In genomic region chr2:62406573-62407043, GRCh38 we compare ENCODE assay signal across 14 cellular contexts.
DNase-seq lines count a peak whose midpoint lies in the region; ATAC-seq and TF ChIP-seq lines count a peak whose summit lies in the region.
"Had no signal": no experiment of that assay in that cellular context is flagged by ENCODE, and none has a peak within 500 bp of the region (broad histone marks: within the 10 kb centered on the region; RNA-seq: fewer than 3 reads in every experiment).

No MANE protein-coding gene starts in this region.

- H3K9me3 ChIP-seq in psoas muscle: no peaks in the 10 kb centered on the region
- H3K9me3 ChIP-seq: pancreas had no signal

- ATAC-seq in GM19324 (IDR thresholded peaks at IDR 0.05; ENCODE audit: low FRiP score, unreplicated experiment): peak; percentile 60
- ATAC-seq in HG03196 (IDR thresholded peaks at IDR 0.05; ENCODE audit: unreplicated experiment): peak; percentile 60
- no peak for ATAC-seq in HG03521 (IDR thresholded peaks at IDR 0.05; ENCODE audit: unreplicated experiment)
- ATAC-seq in psoas muscle: no peak

- H3K4me3 ChIP-seq in psoas muscle: no peak overlapping the region
- H3K4me3 ChIP-seq: pancreas had no signal

- POLR2A ChIA-PET in GM10248 (lab: Yijun Ruan, JAX): no interaction called here

- 75 to 76% (median 75%) methylated on average over 3 of the region's 3 CpGs for WGBS in psoas muscle, 3 donors

- no peaks in the 10 kb centered on the region for H3K27me3 ChIP-seq in psoas muscle (ENCODE audit: insufficient read depth in 3 of 3, low read length in 2 of 3)
- H3K27me3 ChIP-seq: pancreas had no signal

- in situ Hi-C loops in ACHN (cut with HindIII; ENCODE audit: low pct_ligation_motif_present, low pct_unique_long_range_greater_than_20kb, low sequenced_read_pairs): no loop called here

- intact Hi-C loops in psoas muscle (cut with DNase I): no loop called here

- H3K4me1 ChIP-seq in psoas muscle: no peaks in the 10 kb centered on the region

- CTCF ChIA-PET in GM10248 (lab: Yijun Ruan, JAX): interaction anchor here (1.0 kb wide), 2 partner anchors 103 to 110 kb away, joined by 3 read pairs; no protein-coding TSS in a partner anchor

- no peaks in the 10 kb centered on the region for H3K36me3 ChIP-seq in psoas muscle (ENCODE audit: insufficient read depth in 1 of 2, low read depth in 1 of 2)
- H3K36me3 ChIP-seq: pancreas had no signal

- peak; percentile 21 for DNase-seq in ACHN
- peak; percentile 85 for DNase-seq in kidney glomerular epithelial cell (lab: John Stamatoyannopoulos, UW)
- DNase-seq in GM10248 (ENCODE audit: extremely low spot score): no peak
- DNase-seq in NCI-H510A treated with DMSO at 0.1 percent for 48 hours (lab: John Stamatoyannopoulos, UW): no peak
- DNase-seq in psoas muscle: no peak
- DNase-seq: cerebellar nuclear complex; DMS 273 treated with DMSO at 0.1 percent for 48 hours; hypothalamus; NCI-H1436; pancreas; stimulated activated CD4-positive, alpha-beta T cell treated with anti-CD3 and anti-CD28 coated beads, Interleukin-15, amount 100 ng/mL, for 24 hours had no signal

- TF ChIP-seq CTCF in GM10248 (IDR thresholded peaks at IDR 0.05; ENCODE audit: control extremely low read depth, extremely low read depth, low read depth, missing control alignments) (no peak), psoas muscle (IDR thresholded peaks at IDR 0.05) (no peak)

- H3K27ac ChIP-seq in psoas muscle: no peak overlapping the region
- H3K27ac ChIP-seq: pancreas had no signal

Comparison
In these comparisons a context has a peak if more than half of its experiments do, and no peak if none do; other contexts are left out.
1. DNase-seq: peak in ACHN (single experiment) and kidney glomerular epithelial cell (single experiment); none in GM10248 (single experiment), NCI-H510A treated with DMSO at 0.1 percent for 48 hours (single experiment) and psoas muscle (0 of 2).
2. ATAC-seq: peak in GM19324 (single experiment) and HG03196 (single experiment); none in HG03521 (single experiment) and psoas muscle (0 of 4).